Comparison of ENCODE assay signal across 7 cellular contexts in genomic region chr17:81346908-81347349, GRCh38. TPM values are rescaled to one million over a fixed set of nuclear protein-coding genes. Genes with fewer than 3 reads are reported as not detected.
DNase-seq lines count a peak whose midpoint lies in the region; ATAC-seq and TF ChIP-seq lines count a peak whose summit lies in the region.

No MANE protein-coding gene starts in this region.

- H3K4me3 ChIP-seq in lung, result peak overlapping the region; percentile 10
- H3K4me3 ChIP-seq in thymus (ENCODE audit: low read length), result peak overlapping the region; percentile 65

- peaks cover 0 to 3% (median 0%) of the 10 kb centered on the region in 3 donors for H3K9me3 Mint-ChIP-seq in IgD-negative memory B cell
- H3K9me3 Mint-ChIP-seq in chondrocyte (ENCODE audit: low read depth), result no peaks in the 10 kb centered on the region

- WGBS in lung, 2 donors, result 85% methylated on average over 11 of the region's 11 CpGs
- 91% methylated on average over 11 of the region's 11 CpGs for WGBS in thymus

- TF ChIP-seq CTCF in chondrocyte (IDR thresholded peaks at IDR 0.05), result no peak
- no peak for TF ChIP-seq CTCF in lung (IDR thresholded peaks at IDR 0.05; ENCODE audit: control extremely low read depth, extremely low read depth)
- no peak for TF ChIP-seq CTCF in omental fat pad (IDR thresholded peaks at IDR 0.05)

- H3K36me3 ChIP-seq in lung (ENCODE audit: control insufficient read depth in 2 of 2, insufficient read depth in 2 of 2, low read length in 2 of 2) (no peaks in the 10 kb centered on the region), thymus (ENCODE audit: control insufficient read depth, insufficient read depth) (no peaks in the 10 kb centered on the region)

- H3K4me1 Mint-ChIP-seq in IgD-negative memory B cell (peaks cover 5 to 11% (median 6%) of the 10 kb centered on the region in 3 donors), chondrocyte (ENCODE audit: low read depth) (peaks cover 27% of the 10 kb centered on the region)

- H3K27ac Mint-ChIP-seq in IgD-negative memory B cell (peak overlapping the region in 1 of 3 donors; percentile 79), chondrocyte (ENCODE audit: unreplicated experiment) (no peak overlapping the region)

- H3K4me3 Mint-ChIP-seq in IgD-negative memory B cell (peak overlapping the region; percentile 25 to 72 (median 54)), chondrocyte (ENCODE audit: unreplicated experiment) (peak overlapping the region; percentile 73)

- DNase-seq in chondrocyte (ENCODE audit: low spot score), result no peak
- DNase-seq in lung (ENCODE audit: low spot score), result no peak
- DNase-seq in omental fat pad (ENCODE audit: low spot score), result no peak

- no peaks in the 10 kb centered on the region for H3K27me3 ChIP-seq in lung (ENCODE audit: control insufficient read depth, insufficient read depth)
- peaks cover 55% of the 10 kb centered on the region for H3K27me3 ChIP-seq in thymus (ENCODE audit: control insufficient read depth, insufficient read depth)

- H3K27ac ChIP-seq in lung (ENCODE audit: low read depth in 1 of 2, low read length in 1 of 2) (peak overlapping the region; percentile 70 to 90), thymus (ENCODE audit: low read depth) (no peak overlapping the region)

- ATAC-seq in lung (ENCODE audit: insufficient read depth, low FRiP score) (no peak), omental fat pad (ENCODE audit: low FRiP score) (no peak), GM19328 (IDR thresholded peaks at IDR 0.05; ENCODE audit: unreplicated experiment) (no peak), GM21737 (IDR thresholded peaks at IDR 0.05; ENCODE audit: unreplicated experiment) (no peak)

- H3K4me1 ChIP-seq in lung (ENCODE audit: control insufficient read depth in 2 of 2, insufficient read depth in 2 of 2, low read length in 2 of 2), result peaks cover 0 to 5% of the 10 kb centered on the region in 2 donors
- H3K4me1 ChIP-seq in thymus (ENCODE audit: control insufficient read depth, insufficient read depth, low read length), result peaks cover 20% of the 10 kb centered on the region

- peaks cover 23% of the 10 kb centered on the region for H3K27me3 Mint-ChIP-seq in IgD-negative memory B cell
- H3K27me3 Mint-ChIP-seq in chondrocyte (ENCODE audit: low read depth), result no peaks in the 10 kb centered on the region

- H3K9me3 ChIP-seq in lung (ENCODE audit: control insufficient read depth in 2 of 2, insufficient read depth in 1 of 2, low read length in 1 of 2), result peaks cover 0 to 2% of the 10 kb centered on the region in 2 donors
- H3K9me3 ChIP-seq in thymus (ENCODE audit: control insufficient read depth), result no peaks in the 10 kb centered on the region

- H3K36me3 Mint-ChIP-seq in IgD-negative memory B cell (peaks cover 2% of the 10 kb centered on the region), chondrocyte (ENCODE audit: low read depth) (peaks cover 9% of the 10 kb centered on the region)

RNA-seq across cellular contexts. Expression of gene BAHCC1, which starts 48.3 kb away (rescaled TPM):
- polyA plus RNA-seq in IgD-negative memory B cell (not detected), lung (10 to 100 TPM in 1 of 2 donors, 1 to 10 TPM in 1; 7.6 to 10.5 TPM), thymus (7.3 TPM)
- total RNA-seq in chondrocyte (20.6 to 32.3 TPM (median 22.7 TPM) in 3 replicates), lung (10 to 100 TPM; 24.4 to 24.9 TPM), omental fat pad (10 to 100 TPM in 1 of 4 donors, 1 to 10 TPM in 3; 4.8 to 20.8 (median 7.1) TPM)

RNA-seq across cellular contexts. Expression of gene SLC38A10, which starts 51.8 kb away (rescaled TPM):
- 84.5 TPM for polyA plus RNA-seq in IgD-negative memory B cell
- 115 to 147 TPM (median 116 TPM) in 3 replicates for total RNA-seq in chondrocyte
- 100 to 1,000 TPM in 1 of 2 donors, 10 to 100 TPM in 1; 56.0 to 127 TPM for total RNA-seq in lung
- polyA plus RNA-seq in lung, result 10 to 100 TPM; 69.6 to 95.3 TPM
- polyA plus RNA-seq in thymus, result 63.6 TPM
- total RNA-seq in omental fat pad, result 100 to 1,000 TPM in 1 of 4 donors, 10 to 100 TPM in 3; 61.2 to 126 (median 75.6) TPM
